In genomic region chr13:114173261-114173660, GRCh38 we compare ENCODE assay signal across 29 cellular contexts. TPM values are rescaled to one million over a fixed set of nuclear protein-coding genes. Genes with fewer than 3 reads are reported as not detected.
"Had no signal": no experiment of that assay in that cellular context is flagged by ENCODE, and none has a peak within 500 bp of the region (broad histone marks: within the 10 kb centered on the region; RNA-seq: fewer than 3 reads in every experiment).

No MANE protein-coding gene starts in this region.

- DNase-seq: islet precursor cell; left ventricle myocardium inferior; mesendoderm; naive thymus-derived CD4-positive, alpha-beta T cell; pancreas; posterior cingulate gyrus; retina; small intestine; spleen; stimulated activated CD4-positive, alpha-beta T cell treated with anti-CD3 and anti-CD28 coated beads, Interleukin-4, amount 100 ng/mL, for 24 hours; stimulated activated naive CD4-positive, alpha-beta T cell treated with Interleukin-2 at 50 U/mL for 16 hours; stimulated activated naive CD8-positive, alpha-beta T cell treated with anti-CD3 and anti-CD28 coated beads, Interleukin-15, amount 100 ng/mL, for 72 hours; substantia nigra; uterus had no signal

- H3K36me3 Mint-ChIP-seq: type B pancreatic cell had no signal

- H3K4me3 Mint-ChIP-seq: mesothelial cell of epicardium; naive thymus-derived CD4-positive, alpha-beta T cell; natural killer cell treated with Interleukin-12 subunit alpha and Interleukin-12 subunit beta and Interleukin-15 and Interleukin-18, amount 100 ng/mL, for 72 hours; stimulated activated memory B cell treated with anti-CD40 and anti-IgM and Interleukin-4, amounts not matched to agents 10 μg/mL and 1 μg/mL and 100 μg/mL, for 72 hours; stimulated activated naive CD8-positive, alpha-beta T cell treated with anti-CD3 and anti-CD28 coated beads, Interleukin-15, amount 100 ng/mL, for 72 hours; type B pancreatic cell had no signal

- H3K27me3 Mint-ChIP-seq: natural killer cell treated with Interleukin-12 subunit alpha and Interleukin-12 subunit beta and Interleukin-15 and Interleukin-18, amount 100 ng/mL, for 72 hours; stimulated activated naive CD8-positive, alpha-beta T cell treated with anti-CD3 and anti-CD28 coated beads, Interleukin-15, amount 100 ng/mL, for 72 hours had no signal

- H3K4me1 ChIP-seq: left ventricle myocardium inferior, pancreas, prostate gland, tibial nerve, uterus had no signal

- H3K9me3 Mint-ChIP-seq: natural killer cell treated with Interleukin-12 subunit alpha and Interleukin-12 subunit beta and Interleukin-15 and Interleukin-18, amount 100 ng/mL, for 72 hours; type B pancreatic cell had no signal

- H3K27me3 ChIP-seq: pancreas, tibial nerve, uterus had no signal

- H3K4me1 Mint-ChIP-seq: stimulated activated memory B cell treated with anti-CD40 and anti-IgM and Interleukin-4, amounts not matched to agents 10 μg/mL and 1 μg/mL and 100 μg/mL, for 72 hours had no signal

- H3K4me3 ChIP-seq: left ventricle myocardium inferior, lung, pancreas, prostate gland, spleen, tibial nerve, uterus had no signal

- H3K36me3 ChIP-seq: left ventricle myocardium inferior, pancreas, prostate gland, spleen, tibial nerve, uterus had no signal

- H3K27ac Mint-ChIP-seq: natural killer cell treated with Interleukin-12 subunit alpha and Interleukin-12 subunit beta and Interleukin-15 and Interleukin-18, amount 100 ng/mL, for 72 hours; stimulated activated memory B cell treated with anti-CD40 and anti-IgM and Interleukin-4, amounts not matched to agents 10 μg/mL and 1 μg/mL and 100 μg/mL, for 72 hours; stimulated activated naive CD8-positive, alpha-beta T cell treated with anti-CD3 and anti-CD28 coated beads, Interleukin-15, amount 100 ng/mL, for 72 hours; type B pancreatic cell had no signal

- H3K27ac ChIP-seq: left ventricle myocardium inferior, pancreas, prostate gland, spleen, tibial nerve, uterus had no signal

- ATAC-seq: naive thymus-derived CD4-positive, alpha-beta T cell; natural killer cell treated with Interleukin-12 subunit alpha and Interleukin-12 subunit beta and Interleukin-15 and Interleukin-18, amount 100 ng/mL, for 72 hours; pancreas; right cardiac atrium; sciatic nerve; stimulated activated memory B cell treated with anti-CD40 and anti-IgM and Interleukin-4, amounts not matched to agents 10 μg/mL and 1 μg/mL and 100 μg/mL, for 72 hours; stimulated activated naive CD8-positive, alpha-beta T cell treated with anti-CD3 and anti-CD28 coated beads, Interleukin-15, amount 100 ng/mL, for 72 hours had no signal

- H3K9me3 ChIP-seq: pancreas, prostate gland had no signal

RNA-seq across cellular contexts. Expression of gene CFAP97D2, which starts 5.8 kb away (rescaled TPM):
- total RNA-seq: kidney epithelial cell; left ventricle myocardium inferior; lower leg skin; mesothelial cell of epicardium; natural killer cell treated with Interleukin-12 subunit alpha and Interleukin-12 subunit beta and Interleukin-15 and Interleukin-18, amount 100 ng/mL, for 72 hours; omental fat pad; right cardiac atrium; sciatic nerve; spleen; temporal lobe; tibial nerve; ureter; uterus had no signal
- polyA plus RNA-seq: neural cell, right cardiac atrium, small intestine had no signal
